Comparison of ENCODE assay signal across 27 cellular contexts in the genomic region with DNA sequence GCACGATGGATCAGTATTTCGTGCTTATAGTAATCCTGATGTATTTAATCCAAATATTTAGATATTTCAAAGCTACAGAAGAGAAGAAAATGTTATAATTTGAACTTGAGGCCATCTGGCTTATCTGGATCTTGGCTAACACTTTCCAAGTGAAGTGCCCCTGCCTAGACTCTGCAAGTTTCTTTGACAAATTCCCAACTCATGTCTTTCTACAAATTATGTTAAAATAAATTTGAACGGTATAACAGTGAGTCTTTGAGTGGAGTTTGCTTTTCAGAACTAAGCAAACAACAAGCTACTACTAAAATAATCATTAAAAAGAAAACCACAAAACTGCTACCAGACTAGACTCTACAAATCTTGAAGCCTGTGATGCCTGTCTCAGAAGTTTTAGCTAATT.
"Had no signal": no experiment of that assay in that cellular context is flagged by ENCODE, and none has a peak within 500 bp of the region (broad histone marks: within the 10 kb centered on the region; RNA-seq: fewer than 3 reads in every experiment).

No MANE protein-coding gene starts in this region.

- H3K4me3 ChIP-seq: coronary artery, dorsolateral prefrontal cortex had no signal

- DNase-seq: activated CD4-positive, alpha-beta memory T cell treated with anti-CD3 and anti-CD28 coated beads, Interleukin-2, amount 10 ng/mL, durations not matched to agents 7 days and 5 days; activated CD4-positive, alpha-beta T cell treated with anti-CD3 and anti-CD28 coated beads for 36 hours; activated CD4-positive, alpha-beta T cell treated with anti-CD3 and anti-CD28 coated beads, Interleukin-2, amount 10 ng/mL, durations not matched to agents 24 days and 14 days; activated CD4-positive, CD25-positive, alpha-beta regulatory T cell; activated CD4-positive, CD25-positive, alpha-beta regulatory T cell treated with anti-CD3 and anti-CD28 coated beads, Interleukin-2, amount 50 U/mL, for 72 hours; activated effector memory CD4-positive, alpha-beta T cell treated with Interleukin-2 at 50 U/mL for 16 hours; activated gamma-delta T cell treated with Interleukin-2 at 50 U/mL for 16 hours; activated naive CD4-positive, alpha-beta T cell treated with anti-CD3 and anti-CD28 coated beads, Interleukin-2, amount 50 U/mL, for 16 hours; activated naive CD4-positive, alpha-beta T cell treated with Interleukin-2 at 50 U/mL for 16 hours; activated T-cell treated with anti-CD3 and anti-CD28 coated beads, Interleukin-2, amount 50 U/mL, for 4 hours; amniotic stem cell; anterior cingulate cortex; brain microvascular endothelial cell; dorsolateral prefrontal cortex; effector memory CD4-positive, alpha-beta T cell; endodermal cell; foreskin fibroblast; head of caudate nucleus; T-helper 1 cell; T-helper 17 cell; T1000 had no signal

- H3K36me3 ChIP-seq: brain microvascular endothelial cell had no signal

- H3K27ac ChIP-seq: brain microvascular endothelial cell, coronary artery, dorsolateral prefrontal cortex had no signal

- FAIRE-seq: astrocyte, bronchial epithelial cell, frontal cortex had no signal

- H3K27me3 ChIP-seq: brain microvascular endothelial cell, dorsolateral prefrontal cortex had no signal

- ATAC-seq: activated CD4-positive, alpha-beta T cell treated with anti-CD3 and anti-CD28 coated beads for 36 hours; activated T-cell treated with anti-CD3 and anti-CD28 coated beads, Interleukin-2, amount 50 U/mL, for 4 hours; activated T-helper 17 cell treated with anti-CD3 and anti-CD28 coated beads, Interleukin-2, amount 50 U/mL, for 72 hours; esophagus mucosa; T-helper 17 cell had no signal
